In genomic region chr11:1507381-1508140, GRCh38 we compare ENCODE assay signal across 23 cellular contexts. TPM values are rescaled to one million over a fixed set of nuclear protein-coding genes. Genes with fewer than 3 reads are reported as not detected.
DNase-seq lines count a peak whose midpoint lies in the region; ATAC-seq and TF ChIP-seq lines count a peak whose summit lies in the region.
"Had no signal": no experiment of that assay in that cellular context is flagged by ENCODE, and none has a peak within 500 bp of the region (broad histone marks: within the 10 kb centered on the region; RNA-seq: fewer than 3 reads in every experiment).

No MANE protein-coding gene starts in this region.

- no peak for ATAC-seq in lower lobe of right lung
- no peak for ATAC-seq in stimulated activated effector memory CD8-positive, alpha-beta T cell treated with anti-CD3 and anti-CD28 coated beads, Interleukin-12 subunit alpha, Interleukin-12 subunit beta, amount 100 ng/mL, for 72 hours
- ATAC-seq: body of pancreas, gastrocnemius medialis, K562 had no signal

- no peaks in the 10 kb centered on the region for H3K36me3 ChIP-seq in H7 (replicated peaks; ENCODE audit: control insufficient read depth, insufficient read depth, low read length)
- H3K36me3 ChIP-seq in lower lobe of right lung: no peaks in the 10 kb centered on the region
- H3K36me3 ChIP-seq: gastrocnemius medialis, upper lobe of right lung had no signal

- no peak for TF ChIP-seq CTCF in chondrocyte (IDR thresholded peaks at IDR 0.05)
- TF ChIP-seq CTCF in lower lobe of right lung (IDR thresholded peaks at IDR 0.05): no peak
- no peak for TF ChIP-seq CTCF in endothelial cell (IDR thresholded peaks at IDR 0.05; ENCODE audit: unreplicated experiment)

- H3K4me3 ChIP-seq in H7 (ENCODE audit: insufficient read depth, low read depth, low read length) (no peak overlapping the region), lower lobe of right lung (no peak overlapping the region)
- H3K4me3 ChIP-seq: body of pancreas, K562, upper lobe of right lung had no signal

- intact Hi-C loops in lower lobe of right lung (cut with DNase I): no loop called here

- peaks cover 67% of the 10 kb centered on the region for H3K4me1 ChIP-seq in lower lobe of right lung

- H3K36me3 Mint-ChIP-seq in chondrocyte (ENCODE audit: low read depth): no peaks in the 10 kb centered on the region
- H3K36me3 Mint-ChIP-seq in stimulated activated effector memory CD8-positive, alpha-beta T cell treated with anti-CD3 and anti-CD28 coated beads, Interleukin-12 subunit alpha, Interleukin-12 subunit beta, amount 100 ng/mL, for 72 hours: no peaks in the 10 kb centered on the region
- H3K36me3 Mint-ChIP-seq in endothelial cell (ENCODE audit: low read depth, unreplicated experiment): peaks cover 4% of the 10 kb centered on the region
- H3K36me3 Mint-ChIP-seq: activated naive CD4-positive, alpha-beta T cell treated with anti-CD3 and anti-CD28 coated beads, Interleukin-2, amount 50 U/mL, for 24 hours had no signal

- H3K27me3 ChIP-seq in H7 (ENCODE audit: control insufficient read depth, insufficient read depth, low read length) (no peaks in the 10 kb centered on the region), lower lobe of right lung (ENCODE audit: low read depth) (no peaks in the 10 kb centered on the region)
- H3K27me3 ChIP-seq: body of pancreas, gastrocnemius medialis, upper lobe of right lung had no signal

- H3K4me3 Mint-ChIP-seq in chondrocyte (ENCODE audit: unreplicated experiment) (no peak overlapping the region), endothelial cell (ENCODE audit: unreplicated experiment) (no peak overlapping the region)
- H3K4me3 Mint-ChIP-seq in stimulated activated effector memory CD8-positive, alpha-beta T cell treated with anti-CD3 and anti-CD28 coated beads, Interleukin-12 subunit alpha, Interleukin-12 subunit beta, amount 100 ng/mL, for 72 hours: no peak overlapping the region
- H3K4me3 Mint-ChIP-seq: activated naive CD4-positive, alpha-beta T cell treated with anti-CD3 and anti-CD28 coated beads, Interleukin-2, amount 50 U/mL, for 24 hours; activated T-cell treated with anti-CD3 and anti-CD28 coated beads, Interleukin-2, amount 50 U/mL, for 24 hours had no signal

- H3K4me1 Mint-ChIP-seq in chondrocyte (ENCODE audit: low read depth) (peaks cover 46% of the 10 kb centered on the region), endothelial cell (ENCODE audit: unreplicated experiment) (peaks cover 12% of the 10 kb centered on the region)
- peaks cover 70% of the 10 kb centered on the region for H3K4me1 Mint-ChIP-seq in stimulated activated effector memory CD8-positive, alpha-beta T cell treated with anti-CD3 and anti-CD28 coated beads, Interleukin-12 subunit alpha, Interleukin-12 subunit beta, amount 100 ng/mL, for 72 hours

- H3K27ac ChIP-seq in lower lobe of right lung: no peak overlapping the region
- H3K27ac ChIP-seq: body of pancreas, HL-60, RWPE1, upper lobe of right lung had no signal

- H3K9me3 ChIP-seq in lower lobe of right lung: no peaks in the 10 kb centered on the region
- H3K9me3 ChIP-seq: body of pancreas, gastrocnemius medialis, upper lobe of right lung had no signal

- H3K27me3 Mint-ChIP-seq in chondrocyte (ENCODE audit: low read depth) (no peaks in the 10 kb centered on the region), endothelial cell (ENCODE audit: unreplicated experiment) (peaks cover 3% of the 10 kb centered on the region)
- H3K27me3 Mint-ChIP-seq: activated naive CD4-positive, alpha-beta T cell treated with anti-CD3 and anti-CD28 coated beads, Interleukin-2, amount 50 U/mL, for 24 hours; activated T-cell treated with anti-CD3 and anti-CD28 coated beads, Interleukin-2, amount 50 U/mL, for 24 hours had no signal

- no peak overlapping the region for H3K27ac Mint-ChIP-seq in chondrocyte (ENCODE audit: unreplicated experiment)
- H3K27ac Mint-ChIP-seq in stimulated activated effector memory CD8-positive, alpha-beta T cell treated with anti-CD3 and anti-CD28 coated beads, Interleukin-12 subunit alpha, Interleukin-12 subunit beta, amount 100 ng/mL, for 72 hours: peak overlapping the region; percentile 83
- no peak overlapping the region for H3K27ac Mint-ChIP-seq in endothelial cell (ENCODE audit: unreplicated experiment)

- no peaks in the 10 kb centered on the region for H3K9me3 Mint-ChIP-seq in chondrocyte (ENCODE audit: low read depth)
- H3K9me3 Mint-ChIP-seq in stimulated activated effector memory CD8-positive, alpha-beta T cell treated with anti-CD3 and anti-CD28 coated beads, Interleukin-12 subunit alpha, Interleukin-12 subunit beta, amount 100 ng/mL, for 72 hours: no peaks in the 10 kb centered on the region
- H3K9me3 Mint-ChIP-seq in endothelial cell (ENCODE audit: unreplicated experiment): no peaks in the 10 kb centered on the region
- H3K9me3 Mint-ChIP-seq: activated naive CD4-positive, alpha-beta T cell treated with anti-CD3 and anti-CD28 coated beads, Interleukin-2, amount 50 U/mL, for 24 hours; activated T-cell treated with anti-CD3 and anti-CD28 coated beads, Interleukin-2, amount 50 U/mL, for 24 hours had no signal

- peak; percentile 84 for DNase-seq in H7
- peak; percentile 86 for DNase-seq in chondrocyte (ENCODE audit: low spot score)
- DNase-seq in lower lobe of right lung: peak; percentile 43
- no peak for DNase-seq in stimulated activated effector memory CD8-positive, alpha-beta T cell treated with anti-CD3 and anti-CD28 coated beads, Interleukin-12 subunit alpha, Interleukin-12 subunit beta, amount 100 ng/mL, for 72 hours (ENCODE audit: low spot score in 2 of 2)
- no peak for DNase-seq in inferior parietal cortex (ENCODE audit: extremely low spot score)
- no peak for DNase-seq in endothelial cell (ENCODE audit: low spot score)
- DNase-seq in activated CD8-positive, alpha-beta memory T cell treated with anti-CD3 and anti-CD28 coated beads for 24 hours: no peak
- no peak for DNase-seq in DMS53 (lab: John Stamatoyannopoulos, UW)
- DNase-seq: activated CD4-positive, alpha-beta T cell treated with anti-CD3 and anti-CD28 coated beads, Interleukin-2, amount 50 U/mL, for 4 hours; activated T-cell treated with anti-CD3 and anti-CD28 coated beads, Interleukin-2, amount 50 U/mL, for 24 hours; body of pancreas; dermis blood vessel endothelial cell; gastrocnemius medialis; mammary epithelial cell; NCI-H1048; NCI-H2081; NCI-H510A; stimulated activated naive CD4-positive, alpha-beta T cell; upper lobe of right lung had no signal

RNA-seq across cellular contexts. Expression of gene MOB2, which starts 21.0 kb away (rescaled TPM):
- 17.3 and 20.2 TPM in 2 replicates for total RNA-seq in H7 (2014; rRNA removed; shearing (Covaris generic))
- total RNA-seq in chondrocyte (24.9 to 28.0 TPM (median 26.9 TPM) in 3 replicates), lower lobe of right lung (50.4 TPM), endothelial cell (ENCODE audit: unreplicated experiment) (37.5 TPM)

Comparison
In these comparisons a context has a peak if more than half of its experiments do, and no peak if none do; other contexts are left out.
1. DNase-seq: peak in H7 (single experiment), chondrocyte (single experiment) and lower lobe of right lung (single experiment); none in stimulated activated effector memory CD8-positive, alpha-beta T cell treated with anti-CD3 and anti-CD28 coated beads, Interleukin-12 subunit alpha, Interleukin-12 subunit beta, amount 100 ng/mL, for 72 hours (0 of 2), inferior parietal cortex (single experiment), endothelial cell (single experiment), activated CD8-positive, alpha-beta memory T cell treated with anti-CD3 and anti-CD28 coated beads for 24 hours (single experiment) and DMS53 (single experiment).